ENCODE assay signal across 9 cellular contexts in genomic region chr7:44565795-44566559, GRCh38. TPM values are rescaled to one million over a fixed set of nuclear protein-coding genes. Genes with fewer than 3 reads are reported as not detected.
DNase-seq lines count a peak whose midpoint lies in the region; ATAC-seq, FAIRE-seq and TF ChIP-seq lines count a peak whose summit lies in the region.
"Had no signal": no experiment of that assay in that cellular context is flagged by ENCODE, and none has a peak within 500 bp of the region (broad histone marks: within the 10 kb centered on the region; RNA-seq: fewer than 3 reads in every experiment).

No MANE protein-coding gene starts in this region.

- H3F3A ChIP-seq in neural cell (ENCODE audit: insufficient read depth, low read length, poor library complexity, severe bottlenecking), result no peaks in the 10 kb centered on the region

- DNase-seq in activated T-helper 2 cell treated with anti-CD3 and anti-CD28 coated beads, Interferon-gamma antibody, Interleukin-2, Interleukin-4, amounts not matched to agents 10 μg/mL and 5 μg/mL and 100 μg/mL, durations not matched to agents 14 hours and 24 hours and 36 hours (ENCODE audit: low spot score), result no peak
- no peak for DNase-seq in stimulated activated CD4-positive, alpha-beta T cell treated with anti-CD3 and anti-CD28 coated beads, Interleukin-12 subunit alpha, Interleukin-12 subunit beta, amount 100 ng/mL, for 4 hours
- DNase-seq in iPS-NIHi7 (ENCODE audit: extremely low spot score) (no peak), RCC 7860 (ENCODE audit: low spot score) (no peak)

- H2AFZ ChIP-seq in neural cell (ENCODE audit: low read depth, low read length), result no peak overlapping the region

- no peak overlapping the region for H3K4me3 Mint-ChIP-seq in activated T-helper 2 cell treated with anti-CD3 and anti-CD28 coated beads, Interferon-gamma antibody, Interleukin-2, Interleukin-4, amounts not matched to agents 10 μg/mL and 5 μg/mL and 100 μg/mL, durations not matched to agents 14 hours and 24 hours and 36 hours (ENCODE audit: low read depth)

- no peaks in the 10 kb centered on the region for H3K36me3 ChIP-seq in neural cell (ENCODE audit: insufficient read depth, low read length)

- no peak overlapping the region for H3K9ac ChIP-seq in neural cell (ENCODE audit: low read length)

- no peaks in the 10 kb centered on the region for H3K9me3 ChIP-seq in neural cell (ENCODE audit: low read length)
- H3K9me3 ChIP-seq: esophagus muscularis mucosa had no signal

- H4K20me1 ChIP-seq in neural cell (ENCODE audit: insufficient read depth), result no peaks in the 10 kb centered on the region

- intact Hi-C loops in activated T-helper 2 cell treated with anti-CD3 and anti-CD28 coated beads, Interferon-gamma antibody, Interleukin-2, Interleukin-4, amounts not matched to agents 10 μg/mL and 5 μg/mL and 100 μg/mL, durations not matched to agents 14 hours and 24 hours and 36 hours (cut with micrococcal nuclease), result loop anchor here (1.0 kb wide), 1 partner anchor 325 kb away; no protein-coding TSS in a partner anchor

- H3K27me3 ChIP-seq in neural cell (ENCODE audit: insufficient read depth, low read depth, low read length), result no peaks in the 10 kb centered on the region
- H3K27me3 ChIP-seq: esophagus muscularis mucosa had no signal

- ATAC-seq in GM18909 (IDR thresholded peaks at IDR 0.05; ENCODE audit: poor library complexity, unreplicated experiment) (peak; percentile 31), HG02759 (IDR thresholded peaks at IDR 0.05; ENCODE audit: unreplicated experiment) (peak; percentile 26), HG02588 (IDR thresholded peaks at IDR 0.05; ENCODE audit: unreplicated experiment) (no peak)

- peak; percentile 9 for TF ChIP-seq CTCF in neural cell (IDR thresholded peaks at IDR 0.05; ENCODE audit: poor library complexity, severe bottlenecking)

- H3K27me3 Mint-ChIP-seq in activated T-helper 2 cell treated with anti-CD3 and anti-CD28 coated beads, Interferon-gamma antibody, Interleukin-2, Interleukin-4, amounts not matched to agents 10 μg/mL and 5 μg/mL and 100 μg/mL, durations not matched to agents 14 hours and 24 hours and 36 hours (ENCODE audit: low read depth), result no peaks in the 10 kb centered on the region

- no peak for TF ChIP-seq RAD21 in neural cell (conservative IDR thresholded peaks at IDR 0.05)

- no peak overlapping the region for H3K4me2 ChIP-seq in neural cell (ENCODE audit: low read length)

- no peaks in the 10 kb centered on the region for H3K79me2 ChIP-seq in neural cell (replicated peaks; ENCODE audit: insufficient read depth, low read length)

- no peak overlapping the region for H3K4me3 ChIP-seq in neural cell (ENCODE audit: low read length)
- H3K4me3 ChIP-seq: esophagus muscularis mucosa had no signal

- peak overlapping the region; percentile 35 for H3K27ac Mint-ChIP-seq in activated T-helper 2 cell treated with anti-CD3 and anti-CD28 coated beads, Interferon-gamma antibody, Interleukin-2, Interleukin-4, amounts not matched to agents 10 μg/mL and 5 μg/mL and 100 μg/mL, durations not matched to agents 14 hours and 24 hours and 36 hours

- peaks cover 8% of the 10 kb centered on the region for H3K4me1 Mint-ChIP-seq in activated T-helper 2 cell treated with anti-CD3 and anti-CD28 coated beads, Interferon-gamma antibody, Interleukin-2, Interleukin-4, amounts not matched to agents 10 μg/mL and 5 μg/mL and 100 μg/mL, durations not matched to agents 14 hours and 24 hours and 36 hours (ENCODE audit: low read depth)

- no peaks in the 10 kb centered on the region for H3K9me3 Mint-ChIP-seq in activated T-helper 2 cell treated with anti-CD3 and anti-CD28 coated beads, Interferon-gamma antibody, Interleukin-2, Interleukin-4, amounts not matched to agents 10 μg/mL and 5 μg/mL and 100 μg/mL, durations not matched to agents 14 hours and 24 hours and 36 hours

- H3K27ac ChIP-seq in neural cell (ENCODE audit: low read length), result no peak overlapping the region

- no peak for TF ChIP-seq EP300 in neural cell (conservative IDR thresholded peaks at IDR 0.05; ENCODE audit: poor library complexity, severe bottlenecking)

- no peaks in the 10 kb centered on the region for H3K9me2 ChIP-seq in neural cell (ENCODE audit: insufficient read depth, low read length)

- no peak for FAIRE-seq in RCC 7860 (lab: Jason Lieb, UNC)

- H3K36me3 Mint-ChIP-seq in activated T-helper 2 cell treated with anti-CD3 and anti-CD28 coated beads, Interferon-gamma antibody, Interleukin-2, Interleukin-4, amounts not matched to agents 10 μg/mL and 5 μg/mL and 100 μg/mL, durations not matched to agents 14 hours and 24 hours and 36 hours (ENCODE audit: low read depth), result peaks cover 68% of the 10 kb centered on the region

TF ChIP-seq in neural cell, 6 proteins besides CTCF, POLR2A, EP300 and RAD21:
- TF ChIP-seq EZH2 (IDR thresholded peaks at IDR 0.05; ENCODE audit: borderline replicate concordance, insufficient read depth, low read length, poor library complexity, severe bottlenecking), result no peak
- no peak for TF ChIP-seq TAF1 (IDR thresholded peaks at IDR 0.05; ENCODE audit: low read depth)
- TF ChIP-seq, protein P1, sequence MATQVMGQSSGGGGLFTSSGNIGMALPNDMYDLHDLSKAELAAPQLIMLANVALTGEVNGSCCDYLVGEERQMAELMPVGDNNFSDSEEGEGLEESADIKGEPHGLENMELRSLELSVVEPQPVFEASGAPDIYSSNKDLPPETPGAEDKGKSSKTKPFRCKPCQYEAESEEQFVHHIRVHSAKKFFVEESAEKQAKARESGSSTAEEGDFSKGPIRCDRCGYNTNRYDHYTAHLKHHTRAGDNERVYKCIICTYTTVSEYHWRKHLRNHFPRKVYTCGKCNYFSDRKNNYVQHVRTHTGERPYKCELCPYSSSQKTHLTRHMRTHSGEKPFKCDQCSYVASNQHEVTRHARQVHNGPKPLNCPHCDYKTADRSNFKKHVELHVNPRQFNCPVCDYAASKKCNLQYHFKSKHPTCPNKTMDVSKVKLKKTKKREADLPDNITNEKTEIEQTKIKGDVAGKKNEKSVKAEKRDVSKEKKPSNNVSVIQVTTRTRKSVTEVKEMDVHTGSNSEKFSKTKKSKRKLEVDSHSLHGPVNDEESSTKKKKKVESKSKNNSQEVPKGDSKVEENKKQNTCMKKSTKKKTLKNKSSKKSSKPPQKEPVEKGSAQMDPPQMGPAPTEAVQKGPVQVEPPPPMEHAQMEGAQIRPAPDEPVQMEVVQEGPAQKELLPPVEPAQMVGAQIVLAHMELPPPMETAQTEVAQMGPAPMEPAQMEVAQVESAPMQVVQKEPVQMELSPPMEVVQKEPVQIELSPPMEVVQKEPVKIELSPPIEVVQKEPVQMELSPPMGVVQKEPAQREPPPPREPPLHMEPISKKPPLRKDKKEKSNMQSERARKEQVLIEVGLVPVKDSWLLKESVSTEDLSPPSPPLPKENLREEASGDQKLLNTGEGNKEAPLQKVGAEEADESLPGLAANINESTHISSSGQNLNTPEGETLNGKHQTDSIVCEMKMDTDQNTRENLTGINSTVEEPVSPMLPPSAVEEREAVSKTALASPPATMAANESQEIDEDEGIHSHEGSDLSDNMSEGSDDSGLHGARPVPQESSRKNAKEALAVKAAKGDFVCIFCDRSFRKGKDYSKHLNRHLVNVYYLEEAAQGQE (IDR thresholded peaks at IDR 0.05; ENCODE audit: borderline replicate concordance), result no peak
TF ChIP-seq in neural cell: peak in this region for 0.

RNA-seq across cellular contexts. Expression of gene DDX56, which starts 7.7 kb away (rescaled TPM):
- total RNA-seq in activated T-helper 2 cell treated with anti-CD3 and anti-CD28 coated beads, Interferon-gamma antibody, Interleukin-2, Interleukin-4, amounts not matched to agents 10 μg/mL and 5 μg/mL and 100 μg/mL, durations not matched to agents 14 hours and 24 hours and 36 hours, result 131 and 135 TPM in 2 replicates
- 80.6 and 86.6 TPM in 2 replicates for polyA plus RNA-seq in neural cell
- polyA minus RNA-seq in neural cell, result 52.0 and 56.2 TPM in 2 replicates

RNA-seq across cellular contexts. Expression of gene TMED4, which starts 16.1 kb away (rescaled TPM):
- 70.3 and 75.1 TPM in 2 replicates for total RNA-seq in activated T-helper 2 cell treated with anti-CD3 and anti-CD28 coated beads, Interferon-gamma antibody, Interleukin-2, Interleukin-4, amounts not matched to agents 10 μg/mL and 5 μg/mL and 100 μg/mL, durations not matched to agents 14 hours and 24 hours and 36 hours
- 158 and 202 TPM in 2 replicates for polyA plus RNA-seq in neural cell
- polyA minus RNA-seq in neural cell, result 97.9 and 107 TPM in 2 replicates

RNA-seq across cellular contexts. Expression of gene NPC1L1, which starts 24.8 kb away (rescaled TPM):
- total RNA-seq in activated T-helper 2 cell treated with anti-CD3 and anti-CD28 coated beads, Interferon-gamma antibody, Interleukin-2, Interleukin-4, amounts not matched to agents 10 μg/mL and 5 μg/mL and 100 μg/mL, durations not matched to agents 14 hours and 24 hours and 36 hours, result not detected in 2 replicates
- polyA plus RNA-seq in neural cell, result 0.20 TPM in 1 of 2 replicates, not detected in the other
- not detected in 2 replicates for polyA minus RNA-seq in neural cell

RNA-seq across cellular contexts. Expression of gene OGDH, which starts 40.5 kb away (rescaled TPM):
- 105 and 109 TPM in 2 replicates for total RNA-seq in activated T-helper 2 cell treated with anti-CD3 and anti-CD28 coated beads, Interferon-gamma antibody, Interleukin-2, Interleukin-4, amounts not matched to agents 10 μg/mL and 5 μg/mL and 100 μg/mL, durations not matched to agents 14 hours and 24 hours and 36 hours
- polyA plus RNA-seq in neural cell, result 16.9 and 23.6 TPM in 2 replicates
- polyA minus RNA-seq in neural cell, result 49.3 and 55.3 TPM in 2 replicates
